In genomic region chr5:76787237-76787636, GRCh38 we compare ENCODE assay signal across 9 cellular contexts. TPM values are rescaled to one million over a fixed set of nuclear protein-coding genes. Genes with fewer than 3 reads are reported as not detected.
DNase-seq lines count a peak whose midpoint lies in the region; ATAC-seq and TF ChIP-seq lines count a peak whose summit lies in the region.
"Had no signal": no experiment of that assay in that cellular context is flagged by ENCODE, and none has a peak within 500 bp of the region (broad histone marks: within the 10 kb centered on the region; RNA-seq: fewer than 3 reads in every experiment).

No MANE protein-coding gene starts in this region.

- DNase-seq in H9 (no peak), RWPE2 (ENCODE audit: low spot score) (no peak), fibroblast of pulmonary artery (ENCODE audit: low read depth) (peak; percentile 100), psoas muscle (peak; percentile 37 to 55), dedifferentiated amniotic fluid mesenchymal stem cell (ENCODE audit: extremely low spot score) (no peak), A673 (ENCODE audit: low spot score) (no peak)
- no peak for DNase-seq in CD4-positive, alpha-beta memory T cell
- no peak for DNase-seq in activated CD4-positive, alpha-beta T cell treated with anti-CD3 and anti-CD28 coated beads for 48 hours

- no peak overlapping the region for H3K18ac ChIP-seq in H9 (ENCODE audit: insufficient read length, low read depth, low read length)

- no peaks in the 10 kb centered on the region for H3K36me3 ChIP-seq in RWPE2 (ENCODE audit: low read depth)
- H3K36me3 ChIP-seq in psoas muscle (ENCODE audit: insufficient read depth in 1 of 2, low read depth in 1 of 2), result no peaks in the 10 kb centered on the region
- no peaks in the 10 kb centered on the region for H3K36me3 ChIP-seq in CD4-positive, alpha-beta memory T cell (ENCODE audit: insufficient read depth, low read length)
- H3K36me3 ChIP-seq in A673 (ENCODE audit: insufficient read depth, low read length, poor library complexity, severe bottlenecking), result no peaks in the 10 kb centered on the region
- H3K36me3 ChIP-seq: neural progenitor cell had no signal

- no peak overlapping the region for H4K5ac ChIP-seq in H9 (ENCODE audit: insufficient read length, low read depth, low read length)

- H3K4me3 ChIP-seq in RWPE2 (ENCODE audit: severe bottlenecking), result no peak overlapping the region
- no peak overlapping the region for H3K4me3 ChIP-seq in fibroblast of pulmonary artery (replicated peaks; ENCODE audit: low read depth, low read length)
- H3K4me3 ChIP-seq in psoas muscle, result no peak overlapping the region
- no peak overlapping the region for H3K4me3 ChIP-seq in CD4-positive, alpha-beta memory T cell (ENCODE audit: low read length in 2 of 2)
- H3K4me3 ChIP-seq in A673 (ENCODE audit: low read depth, low read length, poor library complexity, severe bottlenecking), result no peak overlapping the region
- H3K4me3 ChIP-seq: neural progenitor cell had no signal

- H3K4me3 Mint-ChIP-seq in H9, result no peak overlapping the region
- H3K4me3 Mint-ChIP-seq in CD4-positive, alpha-beta memory T cell, result no peak overlapping the region
- H3K4me3 Mint-ChIP-seq: neural progenitor cell had no signal

- H2BK20ac ChIP-seq in H9 (ENCODE audit: low read depth, low read length, poor library complexity, severe bottlenecking), result no peak overlapping the region

- H3K4me1 ChIP-seq in H9 (ENCODE audit: insufficient read depth, low read length) (no peaks in the 10 kb centered on the region; the same call in 1 of the 2 replicates), RWPE2 (ENCODE audit: insufficient read depth, poor library complexity, severe bottlenecking) (peaks cover 42% of the 10 kb centered on the region), psoas muscle (no peaks in the 10 kb centered on the region), A673 (ENCODE audit: insufficient read depth, low read length, poor library complexity, severe bottlenecking) (peaks cover 6% of the 10 kb centered on the region)
- H3K4me1 ChIP-seq in CD4-positive, alpha-beta memory T cell (ENCODE audit: insufficient read depth, low read length), result peaks cover 17% of the 10 kb centered on the region
- H3K4me1 ChIP-seq: neural progenitor cell had no signal

- no CpG with 5 or more reads among the region's 2 CpGs for WGBS in H9 (ENCODE audit: extremely low coverage, insufficient read length, low lambda C conversion rate)
- 5 to 7% (median 5%) methylated on average over 2 of the region's 2 CpGs for WGBS in psoas muscle, 3 donors

- H3K23me2 ChIP-seq in H9 (ENCODE audit: insufficient read length, low read depth, low read length, poor library complexity, severe bottlenecking), result no peaks in the 10 kb centered on the region

- no peak overlapping the region for H4K8ac ChIP-seq in H9 (replicated peaks; ENCODE audit: insufficient read length, low read depth, low read length)

- POLR2A ChIA-PET in CD4-positive, alpha-beta memory T cell (lab: Charles Lee; ENCODE audit: partially characterized antibody), result no interaction called here
- POLR2A ChIA-PET in A673 (lab: Charles Lee; ENCODE audit: low non-redundant PET), result no interaction called here

- H3K56ac ChIP-seq in H9 (ENCODE audit: insufficient read length, low read depth, low read length), result no peak overlapping the region

- peaks cover 31 to 42% of the 10 kb centered on the region in 2 experiments for H3K4me1 Mint-ChIP-seq in H9
- H3K4me1 Mint-ChIP-seq in CD4-positive, alpha-beta memory T cell, result peaks cover 14 to 23% (median 19%) of the 10 kb centered on the region in 4 donors

- H3K9me3 Mint-ChIP-seq in H9, result peaks cover 10 to 15% of the 10 kb centered on the region in 2 experiments
- peaks cover 0 to 1% (median 0%) of the 10 kb centered on the region in 8 donors for H3K9me3 Mint-ChIP-seq in CD4-positive, alpha-beta memory T cell

- no peak overlapping the region for H3T11ph ChIP-seq in H9 (ENCODE audit: low read length)

- no peak overlapping the region for H3K4ac ChIP-seq in H9 (ENCODE audit: low read depth, low read length)

- H3K9ac ChIP-seq in H9 (ENCODE audit: extremely low read depth, insufficient read length, low read length), result no peak overlapping the region
- H3K9ac ChIP-seq: neural progenitor cell had no signal

- no peaks in the 10 kb centered on the region for H3K27me3 ChIP-seq in H9 (ENCODE audit: insufficient read depth, low read length)
- no peaks in the 10 kb centered on the region for H3K27me3 ChIP-seq in RWPE2 (ENCODE audit: insufficient read depth, poor library complexity, severe bottlenecking)
- no peaks in the 10 kb centered on the region for H3K27me3 ChIP-seq in psoas muscle (ENCODE audit: insufficient read depth in 3 of 3, low read length in 2 of 3)
- no peaks in the 10 kb centered on the region for H3K27me3 ChIP-seq in CD4-positive, alpha-beta memory T cell (ENCODE audit: insufficient read depth, low read length)
- H3K27me3 ChIP-seq in A673 (replicated peaks; ENCODE audit: insufficient read depth, low read depth, low read length, poor library complexity), result no peaks in the 10 kb centered on the region
- H3K27me3 ChIP-seq: neural progenitor cell had no signal

- no peaks in the 10 kb centered on the region for H3K79me2 ChIP-seq in H9 (ENCODE audit: insufficient read depth, low read length)

- peaks cover 9 to 14% (median 10%) of the 10 kb centered on the region in 3 experiments; a peak in 6 of 7 replicates for H3K36me3 Mint-ChIP-seq in H9 (ENCODE audit: insufficient read depth in 1 of 3, low read depth in 3 of 3)
- no peaks in the 10 kb centered on the region for H3K36me3 Mint-ChIP-seq in CD4-positive, alpha-beta memory T cell
- H3K36me3 Mint-ChIP-seq: neural progenitor cell had no signal

- H2BK120ac ChIP-seq in H9 (ENCODE audit: low read depth, low read length, poor library complexity, severe bottlenecking), result no peak overlapping the region

- H4K91ac ChIP-seq in H9 (ENCODE audit: insufficient read length, low read depth, low read length), result no peak overlapping the region

- no peak overlapping the region for H2BK12ac ChIP-seq in H9 (ENCODE audit: insufficient read length, low read depth, low read length)

- peak overlapping the region in 2 of 3 experiments; percentile 17 to 23; a peak in 2 of 7 replicates for H3K27ac Mint-ChIP-seq in H9
- no peak overlapping the region for H3K27ac Mint-ChIP-seq in CD4-positive, alpha-beta memory T cell
- H3K27ac Mint-ChIP-seq: neural progenitor cell had no signal

- ATAC-seq in RWPE2 (ENCODE audit: low read depth), result peak; percentile 59
- ATAC-seq in psoas muscle, result peak in 3 of 4 donors; percentile 48 to 74 (median 50)

- no peaks in the 10 kb centered on the region for H3K79me1 ChIP-seq in H9 (ENCODE audit: insufficient read depth, low read depth, low read length, poor library complexity, severe bottlenecking)

- BruUV-seq in A673 (replicated peaks; lab: Mats Ljungman, UMichigan), result no TSS peak

- H2BK5ac ChIP-seq in H9 (ENCODE audit: insufficient read length, low read length), result no peak overlapping the region

- no peak overlapping the region for H3K14ac ChIP-seq in H9 (ENCODE audit: insufficient read depth, low read length)

- H2AFZ ChIP-seq in H9 (ENCODE audit: low read length), result no peak overlapping the region
- H2AFZ ChIP-seq: neural progenitor cell had no signal

- intact Hi-C loops in psoas muscle (cut with DNase I), result no loop called here
- intact Hi-C loops in CD4-positive, alpha-beta memory T cell (cut with micrococcal nuclease), result no loop called here
- intact Hi-C loops in A673 (cut with micrococcal nuclease; ENCODE audit: unreplicated experiment), result no loop called here

- no peak overlapping the region for H3K27ac ChIP-seq in H9 (ENCODE audit: insufficient read length, low read depth, low read length)
- peak overlapping the region; percentile 19 for H3K27ac ChIP-seq in RWPE2 (ENCODE audit: poor library complexity, severe bottlenecking)
- no peak overlapping the region for H3K27ac ChIP-seq in psoas muscle
- H3K27ac ChIP-seq in CD4-positive, alpha-beta memory T cell (ENCODE audit: low read depth, low read length), result no peak overlapping the region
- no peak overlapping the region for H3K27ac ChIP-seq in A673 (ENCODE audit: low read depth, low read length, poor library complexity, severe bottlenecking)
- H3K27ac ChIP-seq: neural progenitor cell had no signal

- H2BK15ac ChIP-seq in H9 (ENCODE audit: low read depth, low read length), result no peak overlapping the region

- no peak overlapping the region for H3K4me2 ChIP-seq in H9 (ENCODE audit: insufficient read depth, insufficient read length, low read length)
- H3K4me2 ChIP-seq: neural progenitor cell had no signal

- H3K9me3 ChIP-seq in H9 (ENCODE audit: control insufficient read depth, low read depth, low read length), result no peaks in the 10 kb centered on the region
- H3K9me3 ChIP-seq in RWPE2 (ENCODE audit: severe bottlenecking), result no peaks in the 10 kb centered on the region
- no peaks in the 10 kb centered on the region for H3K9me3 ChIP-seq in psoas muscle
- no peaks in the 10 kb centered on the region for H3K9me3 ChIP-seq in CD4-positive, alpha-beta memory T cell (ENCODE audit: control insufficient read depth in 1 of 2, low read length in 2 of 2)
- peaks cover 5% of the 10 kb centered on the region for H3K9me3 ChIP-seq in A673 (ENCODE audit: low read depth, low read length, poor library complexity, severe bottlenecking)

- no peak overlapping the region for H3K23ac ChIP-seq in H9 (ENCODE audit: insufficient read length, low read depth, low read length)

- no peaks in the 10 kb centered on the region for H4K20me1 ChIP-seq in H9 (ENCODE audit: control insufficient read depth, insufficient read depth, insufficient read length)

- no peak overlapping the region for H2AK5ac ChIP-seq in H9 (ENCODE audit: insufficient read length, low read length)

- TF ChIP-seq CTCF in H9 (conservative IDR thresholded peaks at IDR 0.05), result no peak
- no peak for TF ChIP-seq CTCF in RWPE2 (IDR thresholded peaks at IDR 0.05; ENCODE audit: poor library complexity, severe bottlenecking)
- TF ChIP-seq CTCF in fibroblast of pulmonary artery (IDR thresholded peaks at IDR 0.05; ENCODE audit: low read length, missing control alignments), result no peak
- no peak for TF ChIP-seq CTCF in psoas muscle (IDR thresholded peaks at IDR 0.05)
- TF ChIP-seq CTCF in A673 (conservative IDR thresholded peaks at IDR 0.05; ENCODE audit: low read depth, low read length), result no peak

- peaks cover 2% of the 10 kb centered on the region; the same call in 1 of the 2 replicates for H3K27me3 Mint-ChIP-seq in H9 (ENCODE audit: low read depth)
- no peaks in the 10 kb centered on the region for H3K27me3 Mint-ChIP-seq in CD4-positive, alpha-beta memory T cell

- CTCF ChIA-PET in CD4-positive, alpha-beta memory T cell (lab: Charles Lee; ENCODE audit: partially characterized antibody), result interaction anchor here (1.1 kb wide), 1 partner anchor 13 kb away, joined by 3 read pairs; no protein-coding TSS in a partner anchor
- CTCF ChIA-PET in A673 (lab: Charles Lee), result no interaction called here

RNA-seq across cellular contexts. Expression of gene F2RL1, which starts 31.6 kb away (rescaled TPM):
- total RNA-seq in H9 (2021), result 22.4 and 23.0 TPM in 2 replicates
- total RNA-seq in psoas muscle, result under 1 TPM; 0.08 to 0.17 (median 0.15) TPM
- polyA plus RNA-seq in psoas muscle, result under 1 TPM; 0.04 to 0.06 (median 0.05) TPM
- total RNA-seq in CD4-positive, alpha-beta memory T cell, result 1 to 10 TPM; 5.1 to 5.5 TPM
- 1 to 10 TPM; 8.0 to 9.2 TPM for polyA plus RNA-seq in CD4-positive, alpha-beta memory T cell
- 0.32 and 0.39 TPM in 2 replicates for total RNA-seq in A673 (2021)

Comparison
In these comparisons a context has a peak if more than half of its experiments do, and no peak if none do; other contexts are left out.
1. DNase-seq: peak in fibroblast of pulmonary artery (single experiment) and psoas muscle (2 of 2); none in H9 (single experiment), RWPE2 (single experiment), CD4-positive, alpha-beta memory T cell (0 of 5), dedifferentiated amniotic fluid mesenchymal stem cell (single experiment), activated CD4-positive, alpha-beta T cell treated with anti-CD3 and anti-CD28 coated beads for 48 hours (single experiment) and A673 (single experiment).
2. H3K27ac Mint-ChIP-seq: peak in H9 (2 of 3); none in CD4-positive, alpha-beta memory T cell (0 of 7).